8 cellular contexts compared by ENCODE assay signal in the genomic region with DNA sequence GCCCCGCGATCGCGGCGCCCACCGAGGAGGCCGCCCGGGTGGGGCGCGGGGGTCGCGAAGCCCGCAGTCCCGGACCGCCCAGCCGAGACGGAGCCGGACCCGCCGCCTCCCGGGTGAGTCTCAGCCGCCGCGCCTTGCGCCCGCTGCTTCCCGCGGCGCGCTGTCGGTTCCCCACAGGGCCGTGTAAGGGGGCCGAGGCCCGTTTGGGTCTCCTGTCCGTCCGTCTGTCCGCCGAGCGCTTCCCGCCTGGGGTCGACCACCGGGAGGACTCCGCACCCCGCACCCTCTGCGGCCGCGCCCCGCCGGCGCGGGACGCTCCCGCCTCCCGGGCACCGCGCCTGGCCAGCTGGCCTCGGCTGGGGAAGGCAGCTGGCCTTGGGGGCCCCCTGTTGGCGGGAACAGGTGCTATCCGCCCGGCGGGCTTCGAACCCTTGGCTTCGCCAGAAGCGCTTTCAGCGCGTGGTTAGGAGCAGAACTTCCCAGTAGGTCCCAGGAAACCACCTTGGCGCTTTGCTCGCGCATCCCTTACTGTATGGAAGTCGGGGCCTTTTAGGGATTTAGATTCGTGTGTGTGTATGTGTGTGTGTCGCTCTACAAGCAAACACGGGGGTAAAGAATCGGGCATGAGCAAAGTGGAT. TPM values are rescaled to one million over a fixed set of nuclear protein-coding genes. Genes with fewer than 3 reads are reported as not detected.
DNase-seq lines count a peak whose midpoint lies in the region; ATAC-seq and TF ChIP-seq lines count a peak whose summit lies in the region.

No MANE protein-coding gene starts in this region.

- peak; percentile 92 for TF ChIP-seq CTCF in 22Rv1 (IDR thresholded peaks at IDR 0.05)
- peak; percentile 12 to 70 (median 63) for TF ChIP-seq CTCF in adrenal gland (IDR thresholded peaks at IDR 0.05)
- TF ChIP-seq CTCF in left ventricle myocardium inferior (IDR thresholded peaks at IDR 0.05; ENCODE audit: borderline replicate concordance), result peak; percentile 80

- H3K4me3 ChIP-seq in adrenal gland (peak overlapping the region; percentile 27 to 86 (median 64)), left ventricle myocardium inferior (peak overlapping the region; percentile 87)

- H3K9me3 ChIP-seq in adrenal gland (replicated peaks in 1 of 3), result no peaks in the 10 kb centered on the region
- H3K9me3 ChIP-seq in left ventricle myocardium inferior (replicated peaks), result no peaks in the 10 kb centered on the region

- ATAC-seq in GM19397 (IDR thresholded peaks at IDR 0.05; ENCODE audit: unreplicated experiment), result no peak
- no peak for ATAC-seq in HG03439 (IDR thresholded peaks at IDR 0.05; ENCODE audit: unreplicated experiment)

- H3K27ac ChIP-seq in 22Rv1 (peak overlapping the region; percentile 72), adrenal gland (peak overlapping the region; percentile 47 to 99 (median 91)), left ventricle myocardium inferior (replicated peaks) (peak overlapping the region; percentile 86)

- H3K27me3 ChIP-seq in adrenal gland (no peaks in the 10 kb centered on the region), left ventricle myocardium inferior (ENCODE audit: low read depth) (no peaks in the 10 kb centered on the region)

- DNase-seq in G401 (ENCODE audit: low spot score), result peak; percentile 76
- DNase-seq in NCI-H345 (lab: John Stamatoyannopoulos, UW), result peak; percentile 66
- peak; percentile 68 to 82 (median 75) for DNase-seq in adrenal gland
- peak; percentile 70 for DNase-seq in left ventricle myocardium inferior
- DNase-seq in posterior vena cava (ENCODE audit: low spot score), result peak; percentile 88

- H3K36me3 ChIP-seq in adrenal gland (replicated peaks in 1 of 2) (no peaks in the 10 kb centered on the region), left ventricle myocardium inferior (no peaks in the 10 kb centered on the region)

- H3K4me1 ChIP-seq in adrenal gland (replicated peaks in 1 of 2), result peaks cover 13 to 60% of the 10 kb centered on the region in 2 donors
- H3K4me1 ChIP-seq in left ventricle myocardium inferior, result peaks cover 75% of the 10 kb centered on the region

- intact Hi-C loops in adrenal gland (cut with DNase I), result loop anchor here (5.0 to 10.0 kb wide), 2 partner anchors 51 to 118 kb away; no protein-coding TSS in a partner anchor
- intact Hi-C loops in left ventricle myocardium inferior (cut with micrococcal nuclease), result loop anchor here (10.0 kb wide), 1 partner anchor 121 kb away; no protein-coding TSS in a partner anchor
- intact Hi-C loops in posterior vena cava (cut with DNase I), result loop anchor here in 1 of 2 donors (5.0 kb wide), 1 partner anchor 118 kb away; no protein-coding TSS in a partner anchor

- 0 to 2% (median 0%) methylated on average over 8 to 74 of the region's 74 CpGs for WGBS in adrenal gland, 4 donors

- TF ChIP-seq POLR2A in adrenal gland (IDR thresholded peaks at IDR 0.05), result no peak

- in situ Hi-C loops in G401 (cut with HindIII; ENCODE audit: low sequenced_read_pairs), result no loop called here

RNA-seq across cellular contexts. Expression of a gene that starts 0.4 kb away (rescaled TPM):
- 25.0 and 25.2 TPM in 2 replicates for total RNA-seq in G401 (2014; rRNA removed; shearing (Covaris generic))
- total RNA-seq in adrenal gland (10 to 100 TPM; 25.0 to 46.5 (median 35.8) TPM), left ventricle myocardium inferior (4.1 TPM), posterior vena cava (1 to 10 TPM; 4.3 to 6.4 TPM)
- polyA plus RNA-seq in adrenal gland, result 10 to 100 TPM; 14.6 to 35.9 (median 19.7) TPM
